Comparison of ENCODE assay signal across 1 cellular context in the genomic region with DNA sequence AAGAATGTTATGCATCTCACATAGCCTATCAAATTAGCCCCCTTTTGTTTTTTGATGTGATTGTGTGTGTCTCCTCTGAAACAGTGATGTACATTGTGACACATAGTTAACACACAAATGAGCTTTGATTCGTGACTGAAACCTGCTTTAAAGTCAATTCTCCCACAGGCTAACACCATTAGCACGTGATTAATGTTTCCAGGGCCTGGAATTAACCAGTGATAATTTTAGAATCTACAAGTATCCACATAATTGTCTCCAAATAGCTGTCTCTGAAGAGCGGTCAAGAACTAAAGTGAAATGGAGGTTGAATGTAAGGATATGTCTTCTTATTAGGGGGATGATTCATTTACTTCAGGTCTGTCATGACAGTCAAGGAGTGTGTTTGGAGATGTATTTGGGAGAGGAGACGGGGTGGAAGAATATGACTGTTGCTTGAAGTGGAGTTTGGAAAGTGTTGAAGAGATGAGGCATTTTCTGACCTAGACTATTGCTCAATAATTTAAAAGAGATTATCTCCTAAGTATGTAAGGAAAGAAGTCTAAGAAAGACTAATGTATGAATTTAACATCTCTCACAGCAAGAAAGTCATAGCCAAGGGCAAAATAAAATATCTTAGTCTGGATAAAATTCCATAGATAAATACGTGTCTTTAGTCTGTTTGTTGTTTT.
TF ChIP-seq lines count a peak whose summit lies in the region.

No MANE protein-coding gene starts in this region.

TF ChIP-seq in H1, 55 proteins besides CTCF, POLR2A, EP300 and RAD21:
- peak; percentile 40; the same call in 1 of the 2 replicates for TF ChIP-seq CEBPB (IDR thresholded peaks at IDR 0.05; ENCODE audit: low read depth, low read length)
- no peak for TF ChIP-seq CBX8 (IDR thresholded peaks at IDR 0.05; ENCODE audit: borderline replicate concordance, low read depth, low read length)
